Comparison of ENCODE assay signal across 27 cellular contexts in the genomic region with DNA sequence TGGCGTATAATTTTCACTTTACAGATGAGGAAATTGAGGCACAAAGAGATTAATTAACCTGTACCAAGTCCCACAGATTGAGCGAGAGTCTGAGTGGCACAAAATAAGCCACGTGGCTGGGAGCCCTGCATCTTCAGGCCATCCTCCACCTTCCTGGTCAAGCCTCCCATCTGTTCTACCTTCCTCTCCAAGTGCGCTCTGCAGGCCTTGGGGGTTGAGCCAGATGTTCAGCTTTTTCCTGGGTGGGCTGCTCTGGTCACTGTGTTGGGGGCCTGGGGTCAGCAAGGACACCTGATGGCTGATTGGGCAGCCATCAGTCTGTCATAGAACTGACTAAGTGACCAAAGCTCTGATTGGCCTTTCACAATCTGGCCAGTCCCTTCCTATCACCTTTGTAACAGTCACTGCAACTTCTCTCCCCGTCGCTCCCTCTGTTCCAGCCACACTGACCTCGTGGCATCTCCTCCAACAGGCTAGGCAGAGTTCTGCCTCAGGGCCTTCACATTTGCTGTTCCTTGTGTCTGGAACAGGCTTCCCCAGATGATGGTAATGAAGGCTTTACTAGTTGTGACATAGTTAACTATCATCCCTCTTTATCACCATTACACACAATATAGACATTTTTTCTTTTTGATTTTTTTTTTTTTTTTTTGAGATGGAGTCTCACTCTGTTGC. TPM values are rescaled to one million over a fixed set of nuclear protein-coding genes. Genes with fewer than 3 reads are reported as not detected.
"Had no signal": no experiment of that assay in that cellular context is flagged by ENCODE, and none has a peak within 500 bp of the region (broad histone marks: within the 10 kb centered on the region; RNA-seq: fewer than 3 reads in every experiment).

No MANE protein-coding gene starts in this region.

- H3K4me3 Mint-ChIP-seq: activated CD8-positive, alpha-beta T cell treated with anti-CD3 and anti-CD28 coated beads, Interleukin-2, amount 10 ng/mL, durations not matched to agents 7 days and 5 days; activated naive CD4-positive, alpha-beta T cell treated with anti-CD3 and anti-CD28 coated beads for 36 hours; activated naive CD8-positive, alpha-beta T cell; activated T-cell treated with anti-CD3 and anti-CD28 coated beads, Interleukin-2, amount 50 U/mL, for 24 hours; activated T-helper 1 cell treated with anti-CD3 and anti-CD28 coated beads, Interleukin-12 subunit alpha, Interleukin-12 subunit beta, Interleukin-2, Interleukin-4 antibody, amounts not matched to agents 30 ng/mL and 10 ng/mL and 1 ng/mL, durations not matched to agents 14 hours and 24 hours and 36 hours; brain; T-helper 17 cell; WTC11 had no signal

- H3K4me1 ChIP-seq: Peyer's patch had no signal

- H3K9me3 ChIP-seq: MG63, Peyer's patch had no signal

- ATAC-seq: activated CD8-positive, alpha-beta T cell treated with anti-CD3 and anti-CD28 coated beads, Interleukin-2, amount 10 ng/mL, durations not matched to agents 7 days and 5 days; T-helper 17 cell; WTC11 had no signal

- H3K4me3 ChIP-seq: cardiac muscle cell, MG63, Peyer's patch had no signal

- H3K27me3 ChIP-seq: cardiac muscle cell, MG63, Peyer's patch had no signal

- H3K27me3 Mint-ChIP-seq: brain had no signal

- DNase-seq: activated CD4-positive, alpha-beta T cell treated with anti-CD3 and anti-CD28 coated beads for 48 hours; activated CD4-positive, alpha-beta T cell treated with anti-CD3 and anti-CD28 coated beads, Interleukin-2, amount 50 U/mL, for 4 hours; activated CD4-positive, CD25-positive, alpha-beta regulatory T cell treated with anti-CD3 and anti-CD28 coated beads, Interleukin-2, amount 50 U/mL, for 72 hours; activated CD8-positive, alpha-beta memory T cell treated with anti-CD3 and anti-CD28 coated beads, Interleukin-2, amount 50 U/mL, for 48 hours; activated CD8-positive, alpha-beta T cell treated with anti-CD3 and anti-CD28 coated beads, Interleukin-2, amount 10 ng/mL, durations not matched to agents 7 days and 5 days; activated gamma-delta T cell; activated naive CD4-positive, alpha-beta T cell treated with anti-CD3 and anti-CD28 coated beads for 36 hours; activated T-cell treated with anti-CD3 and anti-CD28 coated beads, Interleukin-2, amount 50 U/mL, for 24 hours; amygdala; MG63; MV-4-11; NCI-H1092 treated with DMSO at 0.1 percent for 48 hours; NCI-H1417 treated with DMSO at 0.1 percent for 48 hours; NCI-H1694; NCI-H2029 treated with DMSO at 0.1 percent for 48 hours; NCI-H345; NCI-H510A; NCI-H526 treated with DMSO at 0.1 percent for 48 hours; SHP77 treated with DMSO at 0.1 percent for 48 hours; T-helper 17 cell; T-helper 9 cell had no signal

- H3K4me1 Mint-ChIP-seq: brain, WTC11 had no signal

- H3K9me3 Mint-ChIP-seq: activated naive CD4-positive, alpha-beta T cell treated with anti-CD3 and anti-CD28 coated beads for 36 hours; activated T-cell treated with anti-CD3 and anti-CD28 coated beads, Interleukin-2, amount 50 U/mL, for 24 hours; activated T-helper 1 cell treated with anti-CD3 and anti-CD28 coated beads, Interleukin-12 subunit alpha, Interleukin-12 subunit beta, Interleukin-2, Interleukin-4 antibody, amounts not matched to agents 30 ng/mL and 10 ng/mL and 1 ng/mL, durations not matched to agents 14 hours and 24 hours and 36 hours had no signal

- H3K36me3 Mint-ChIP-seq: activated naive CD8-positive, alpha-beta T cell; brain had no signal

- H3K27ac ChIP-seq: cardiac muscle cell, Peyer's patch had no signal

- H3K27ac Mint-ChIP-seq: activated CD8-positive, alpha-beta T cell treated with anti-CD3 and anti-CD28 coated beads, Interleukin-2, amount 10 ng/mL, durations not matched to agents 7 days and 5 days; activated naive CD4-positive, alpha-beta T cell treated with anti-CD3 and anti-CD28 coated beads for 36 hours; activated naive CD8-positive, alpha-beta T cell; activated T-cell treated with anti-CD3 and anti-CD28 coated beads, Interleukin-2, amount 50 U/mL, for 24 hours; activated T-helper 1 cell treated with anti-CD3 and anti-CD28 coated beads, Interleukin-12 subunit alpha, Interleukin-12 subunit beta, Interleukin-2, Interleukin-4 antibody, amounts not matched to agents 30 ng/mL and 10 ng/mL and 1 ng/mL, durations not matched to agents 14 hours and 24 hours and 36 hours; brain; T-helper 17 cell; WTC11 had no signal

- H3K36me3 ChIP-seq: cardiac muscle cell, MG63, Peyer's patch had no signal

RNA-seq across cellular contexts. Expression of gene SCN5A, which starts 46.8 kb away (rescaled TPM):
- total RNA-seq: activated T-helper 1 cell treated with anti-CD3 and anti-CD28 coated beads, Interleukin-12 subunit alpha, Interleukin-12 subunit beta, Interleukin-2, Interleukin-4 antibody, amounts not matched to agents 30 ng/mL and 10 ng/mL and 1 ng/mL, durations not matched to agents 14 hours and 24 hours and 36 hours had no signal
